Comparison of ENCODE assay signal across 22 cellular contexts in the genomic region with DNA sequence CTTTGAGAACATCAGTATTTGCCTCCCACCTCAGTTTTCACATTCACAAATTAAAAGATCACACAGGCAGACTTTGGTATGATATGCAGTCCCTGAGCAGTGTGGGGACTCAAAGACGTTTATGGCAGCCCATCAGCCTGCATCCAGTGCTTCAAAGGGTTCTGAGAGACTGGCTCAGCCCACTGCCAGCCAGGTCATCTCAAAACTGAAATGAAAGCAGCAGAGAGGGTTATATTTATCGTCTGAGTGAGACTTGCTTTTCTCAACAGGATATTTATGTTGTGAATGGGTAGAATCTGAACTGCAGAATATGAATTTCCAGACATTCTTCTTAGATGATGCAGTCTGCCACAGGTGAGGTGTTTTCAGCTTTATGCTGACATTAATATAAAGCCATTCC.
A peak's percentile ranks its signal among the peaks of the same experiment; 100 is the strongest.
DNase-seq lines count a peak whose midpoint lies in the region; ATAC-seq and TF ChIP-seq lines count a peak whose summit lies in the region.
"Had no signal": no experiment of that assay in that cellular context is flagged by ENCODE, and none has a peak within 500 bp of the region (broad histone marks: within the 10 kb centered on the region; RNA-seq: fewer than 3 reads in every experiment).

No MANE protein-coding gene starts in this region.

- CTCF ChIA-PET in activated CD8-positive, alpha-beta memory T cell treated with anti-CD3 and anti-CD28 coated beads, Interleukin-2, amount 10 ng/mL, durations not matched to agents 7 days and 5 days (lab: Charles Lee): no interaction called here

- H3K36me3 Mint-ChIP-seq in activated CD8-positive, alpha-beta memory T cell treated with anti-CD3 and anti-CD28 coated beads, Interleukin-2, amount 10 ng/mL, durations not matched to agents 7 days and 5 days: no peaks in the 10 kb centered on the region
- H3K36me3 Mint-ChIP-seq in osteocyte (ENCODE audit: unreplicated experiment): no peaks in the 10 kb centered on the region
- H3K36me3 Mint-ChIP-seq: CD4-positive, alpha-beta memory T cell had no signal

- peaks cover 15% of the 10 kb centered on the region for H3K4me1 Mint-ChIP-seq in activated CD8-positive, alpha-beta memory T cell treated with anti-CD3 and anti-CD28 coated beads, Interleukin-2, amount 10 ng/mL, durations not matched to agents 7 days and 5 days
- peaks cover 6% of the 10 kb centered on the region for H3K4me1 Mint-ChIP-seq in osteocyte (ENCODE audit: unreplicated experiment)

- H3K27ac Mint-ChIP-seq in activated CD8-positive, alpha-beta memory T cell treated with anti-CD3 and anti-CD28 coated beads, Interleukin-2, amount 10 ng/mL, durations not matched to agents 7 days and 5 days: peak overlapping the region; percentile 41
- H3K27ac Mint-ChIP-seq in osteocyte (ENCODE audit: unreplicated experiment): no peak overlapping the region
- H3K27ac Mint-ChIP-seq: IgD-negative memory B cell had no signal

- TF ChIP-seq CTCF in osteocyte (IDR thresholded peaks at IDR 0.05): no peak

- no peak overlapping the region for H3K4me3 Mint-ChIP-seq in activated CD8-positive, alpha-beta memory T cell treated with anti-CD3 and anti-CD28 coated beads, Interleukin-2, amount 10 ng/mL, durations not matched to agents 7 days and 5 days
- H3K4me3 Mint-ChIP-seq in osteocyte (ENCODE audit: unreplicated experiment): no peak overlapping the region
- H3K4me3 Mint-ChIP-seq: CD4-positive, alpha-beta memory T cell had no signal

- no peak for DNase-seq in activated CD8-positive, alpha-beta memory T cell treated with anti-CD3 and anti-CD28 coated beads, Interleukin-2, amount 10 ng/mL, durations not matched to agents 7 days and 5 days
- DNase-seq in activated CD8-positive, alpha-beta memory T cell treated with anti-CD3 and anti-CD28 coated beads, Interleukin-2, amount 50 U/mL, for 4 hours: no peak
- DNase-seq in osteocyte (ENCODE audit: extremely low spot score, unreplicated experiment): peak; percentile 21
- DNase-seq in NOMO-1 treated with DMSO at 0.1 percent for 48 hours (lab: John Stamatoyannopoulos, UW; ENCODE audit: unreplicated experiment): no peak
- no peak for DNase-seq in hypothalamus (lab: John Stamatoyannopoulos, UW)
- DNase-seq: Caco-2; CD4-positive, alpha-beta memory T cell; DMS 273 treated with DMSO at 0.1 percent for 48 hours; DMS79 treated with DMSO at 0.1 percent for 48 hours; H7; NCI-H1694; NCI-H2081; NCI-H2171; NCI-H345; NCI-H524; NCI-H774; Peyer's patch; SJCRH30 had no signal

- ATAC-seq in activated CD8-positive, alpha-beta memory T cell treated with anti-CD3 and anti-CD28 coated beads, Interleukin-2, amount 10 ng/mL, durations not matched to agents 7 days and 5 days: no peak
- ATAC-seq in GM21526 (IDR thresholded peaks at IDR 0.05; ENCODE audit: low FRiP score, unreplicated experiment) (peak; percentile 43), HG02973 (IDR thresholded peaks at IDR 0.05; ENCODE audit: unreplicated experiment) (peak; percentile 40), HG02642 (IDR thresholded peaks at IDR 0.05; ENCODE audit: poor library complexity, unreplicated experiment) (no peak)

- H3K27me3 Mint-ChIP-seq in activated CD8-positive, alpha-beta memory T cell treated with anti-CD3 and anti-CD28 coated beads, Interleukin-2, amount 10 ng/mL, durations not matched to agents 7 days and 5 days: peaks cover 29% of the 10 kb centered on the region
- peaks cover 62% of the 10 kb centered on the region for H3K27me3 Mint-ChIP-seq in osteocyte (ENCODE audit: unreplicated experiment)

- peaks cover 2% of the 10 kb centered on the region for H3K9me3 Mint-ChIP-seq in activated CD8-positive, alpha-beta memory T cell treated with anti-CD3 and anti-CD28 coated beads, Interleukin-2, amount 10 ng/mL, durations not matched to agents 7 days and 5 days (ENCODE audit: low read depth)
- peaks cover 6% of the 10 kb centered on the region for H3K9me3 Mint-ChIP-seq in osteocyte (ENCODE audit: unreplicated experiment)

Comparison
In these comparisons a context has a peak if more than half of its experiments do, and no peak if none do; other contexts are left out.
1. ATAC-seq: peak in GM21526 (single experiment) and HG02973 (single experiment); none in activated CD8-positive, alpha-beta memory T cell treated with anti-CD3 and anti-CD28 coated beads, Interleukin-2, amount 10 ng/mL, durations not matched to agents 7 days and 5 days (single experiment) and HG02642 (single experiment).